1 cellular context compared by ENCODE assay signal in the genomic region with DNA sequence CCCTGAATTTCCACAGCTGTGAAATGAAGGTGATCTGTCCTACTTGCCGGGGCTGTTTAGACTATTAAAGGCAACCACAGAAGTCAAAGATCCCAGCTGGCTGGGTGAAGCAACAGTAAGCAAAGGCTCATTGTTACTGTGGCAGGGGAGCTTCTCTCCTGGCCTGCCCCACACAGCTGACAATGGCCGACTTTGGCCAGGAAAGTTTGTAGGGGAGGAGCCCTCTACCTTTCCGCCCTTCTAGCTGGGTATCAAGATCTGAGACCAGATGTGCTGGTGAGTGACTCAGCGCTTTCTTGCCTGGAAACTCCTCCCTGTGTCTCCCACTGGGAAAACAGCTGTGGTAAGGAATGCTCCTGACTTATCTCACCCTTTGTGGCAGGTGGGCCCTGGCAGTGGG.
TF ChIP-seq lines count a peak whose summit lies in the region.

No MANE protein-coding gene starts in this region.

TF ChIP-seq in HepG2, 621 proteins besides CTCF, POLR2A, EP300 and RAD21 (continued from another document and continues in another):
- TF ChIP-seq ZNF574 (CRISPR knock-in tag; IDR thresholded peaks at IDR 0.05) (peak; percentile 70), HMGXB4 (CRISPR knock-in tag; IDR thresholded peaks at IDR 0.05; ENCODE audit: borderline replicate concordance in 1 of 2, low read depth in 1 of 2) (peak in 1 of 2 experiments; percentile 69; a peak in 1 of 4 replicates), SOX13 (IDR thresholded peaks at IDR 0.05) (peak; percentile 95), SOX13 (CRISPR knock-in tag; conservative IDR thresholded peaks at IDR 0.05 in 1 of 2, IDR thresholded peaks at IDR 0.05 in 1 of 2) (peak in 1 of 2 experiments; percentile 99; a peak in 2 of 4 replicates), ZXDC (CRISPR knock-in tag; IDR thresholded peaks at IDR 0.05) (0 out of 2 replicates have a peak, but pooled peaks have one; percentile 27), PHF5A (CRISPR knock-in tag; IDR thresholded peaks at IDR 0.05; ENCODE audit: low read depth, unreplicated experiment) (no peak), SMYD3 (CRISPR knock-in tag; IDR thresholded peaks at IDR 0.05) (no peak; the same call in 1 of the 2 replicates), IRX3 (CRISPR knock-in tag; IDR thresholded peaks at IDR 0.05; ENCODE audit: borderline replicate concordance, low read depth) (no peak), ZNF891 (CRISPR knock-in tag; IDR thresholded peaks at IDR 0.05) (no peak), ZNF7 (CRISPR knock-in tag; IDR thresholded peaks at IDR 0.05) (no peak), LCORL (IDR thresholded peaks at IDR 0.05) (no peak), LCORL (CRISPR knock-in tag; IDR thresholded peaks at IDR 0.05) (peak; percentile 86), ZNF253 (CRISPR knock-in tag; IDR thresholded peaks at IDR 0.05; ENCODE audit: borderline replicate concordance) (no peak), MTF2 (CRISPR knock-in tag; IDR thresholded peaks at IDR 0.05; ENCODE audit: borderline replicate concordance) (0 out of 2 replicates have a peak, but pooled peaks have one; percentile 29), ZBTB7A (CRISPR knock-in tag; IDR thresholded peaks at IDR 0.05) (no peak), ZNF335 (CRISPR knock-in tag; IDR thresholded peaks at IDR 0.05) (0 out of 2 replicates have a peak, but pooled peaks have one; percentile 68), KAT7 (CRISPR knock-in tag; IDR thresholded peaks at IDR 0.05; ENCODE audit: borderline replicate concordance) (peak; percentile 60; the same call in 1 of the 2 replicates), ONECUT2 (CRISPR knock-in tag; IDR thresholded peaks at IDR 0.05) (no peak), ZNF101 (CRISPR knock-in tag; IDR thresholded peaks at IDR 0.05; ENCODE audit: borderline replicate concordance, low read depth) (no peak), BATF2 (CRISPR knock-in tag; IDR thresholded peaks at IDR 0.05) (no peak), ZNF569 (CRISPR knock-in tag; IDR thresholded peaks at IDR 0.05; ENCODE audit: borderline replicate concordance) (no peak), NFYB (CRISPR knock-in tag; IDR thresholded peaks at IDR 0.05) (no peak), ZNF768 (CRISPR knock-in tag; IDR thresholded peaks at IDR 0.05) (no peak), ARHGAP35 (CRISPR knock-in tag; IDR thresholded peaks at IDR 0.05; ENCODE audit: borderline replicate concordance) (no peak), LBX2 (CRISPR knock-in tag; IDR thresholded peaks at IDR 0.05; ENCODE audit: borderline replicate concordance) (no peak), ZNF501 (CRISPR knock-in tag; IDR thresholded peaks at IDR 0.05) (peak; percentile 26; the same call in 1 of the 2 replicates), RBFOX2 (IDR thresholded peaks at IDR 0.05; ENCODE audit: low read depth, low read length) (peak; percentile 45; the same call in 1 of the 2 replicates), CREB1 (IDR thresholded peaks at IDR 0.05) (no peak), CREB1 (CRISPR knock-in tag; IDR thresholded peaks at IDR 0.05) (no peak), BCL6 (CRISPR knock-in tag; IDR thresholded peaks at IDR 0.05) (peak; percentile 83), ZFP41 (CRISPR knock-in tag; IDR thresholded peaks at IDR 0.05; ENCODE audit: borderline replicate concordance) (no peak), CSRNP2 (CRISPR knock-in tag; conservative IDR thresholded peaks at IDR 0.05; ENCODE audit: low read depth) (no peak), TCF7L2 (IDR thresholded peaks at IDR 0.05; ENCODE audit: low read depth, low read length) (no peak)
- TF ChIP-seq, protein P1, sequence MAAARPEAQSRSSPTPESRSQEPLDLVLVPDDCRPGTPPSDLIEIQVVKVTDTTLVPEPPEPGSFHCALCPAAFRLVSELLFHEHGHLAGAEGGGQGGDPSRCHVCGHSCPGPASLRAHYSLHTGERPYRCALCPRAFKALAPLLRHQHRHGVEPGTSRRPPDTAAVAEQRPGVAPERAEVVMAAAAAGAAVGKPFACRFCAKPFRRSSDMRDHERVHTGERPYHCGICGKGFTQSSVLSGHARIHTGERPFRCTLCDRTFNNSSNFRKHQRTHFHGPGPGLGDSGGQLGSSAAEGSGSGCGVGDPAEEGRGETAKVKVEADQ (CRISPR knock-in tag; IDR thresholded peaks at IDR 0.05; ENCODE audit: borderline replicate concordance), result 0 out of 2 replicates have a peak, but pooled peaks have one; percentile 61
- TF ChIP-seq, protein P2, sequence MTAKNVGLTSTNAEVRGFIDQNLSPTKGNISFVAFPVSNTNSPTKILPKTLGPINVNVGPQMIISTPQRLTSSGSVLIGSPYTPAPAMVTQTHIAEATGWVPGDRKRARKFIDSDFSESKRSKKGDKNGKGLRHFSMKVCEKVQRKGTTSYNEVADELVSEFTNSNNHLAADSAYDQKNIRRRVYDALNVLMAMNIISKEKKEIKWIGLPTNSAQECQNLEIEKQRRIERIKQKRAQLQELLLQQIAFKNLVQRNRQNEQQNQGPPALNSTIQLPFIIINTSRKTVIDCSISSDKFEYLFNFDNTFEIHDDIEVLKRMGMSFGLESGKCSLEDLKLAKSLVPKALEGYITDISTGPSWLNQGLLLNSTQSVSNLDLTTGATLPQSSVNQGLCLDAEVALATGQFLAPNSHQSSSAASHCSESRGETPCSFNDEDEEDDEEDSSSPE (CRISPR knock-in tag; IDR thresholded peaks at IDR 0.05), result 0 out of 2 replicates have a peak, but pooled peaks have one; percentile 37
- TF ChIP-seq, protein P3, sequence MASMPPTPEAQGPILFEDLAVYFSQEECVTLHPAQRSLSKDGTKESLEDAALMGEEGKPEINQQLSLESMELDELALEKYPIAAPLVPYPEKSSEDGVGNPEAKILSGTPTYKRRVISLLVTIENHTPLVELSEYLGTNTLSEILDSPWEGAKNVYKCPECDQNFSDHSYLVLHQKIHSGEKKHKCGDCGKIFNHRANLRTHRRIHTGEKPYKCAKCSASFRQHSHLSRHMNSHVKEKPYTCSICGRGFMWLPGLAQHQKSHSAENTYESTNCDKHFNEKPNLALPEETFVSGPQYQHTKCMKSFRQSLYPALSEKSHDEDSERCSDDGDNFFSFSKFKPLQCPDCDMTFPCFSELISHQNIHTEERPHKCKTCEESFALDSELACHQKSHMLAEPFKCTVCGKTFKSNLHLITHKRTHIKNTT (CRISPR knock-in tag; IDR thresholded peaks at IDR 0.05), result no peak
- TF ChIP-seq, protein P4, sequence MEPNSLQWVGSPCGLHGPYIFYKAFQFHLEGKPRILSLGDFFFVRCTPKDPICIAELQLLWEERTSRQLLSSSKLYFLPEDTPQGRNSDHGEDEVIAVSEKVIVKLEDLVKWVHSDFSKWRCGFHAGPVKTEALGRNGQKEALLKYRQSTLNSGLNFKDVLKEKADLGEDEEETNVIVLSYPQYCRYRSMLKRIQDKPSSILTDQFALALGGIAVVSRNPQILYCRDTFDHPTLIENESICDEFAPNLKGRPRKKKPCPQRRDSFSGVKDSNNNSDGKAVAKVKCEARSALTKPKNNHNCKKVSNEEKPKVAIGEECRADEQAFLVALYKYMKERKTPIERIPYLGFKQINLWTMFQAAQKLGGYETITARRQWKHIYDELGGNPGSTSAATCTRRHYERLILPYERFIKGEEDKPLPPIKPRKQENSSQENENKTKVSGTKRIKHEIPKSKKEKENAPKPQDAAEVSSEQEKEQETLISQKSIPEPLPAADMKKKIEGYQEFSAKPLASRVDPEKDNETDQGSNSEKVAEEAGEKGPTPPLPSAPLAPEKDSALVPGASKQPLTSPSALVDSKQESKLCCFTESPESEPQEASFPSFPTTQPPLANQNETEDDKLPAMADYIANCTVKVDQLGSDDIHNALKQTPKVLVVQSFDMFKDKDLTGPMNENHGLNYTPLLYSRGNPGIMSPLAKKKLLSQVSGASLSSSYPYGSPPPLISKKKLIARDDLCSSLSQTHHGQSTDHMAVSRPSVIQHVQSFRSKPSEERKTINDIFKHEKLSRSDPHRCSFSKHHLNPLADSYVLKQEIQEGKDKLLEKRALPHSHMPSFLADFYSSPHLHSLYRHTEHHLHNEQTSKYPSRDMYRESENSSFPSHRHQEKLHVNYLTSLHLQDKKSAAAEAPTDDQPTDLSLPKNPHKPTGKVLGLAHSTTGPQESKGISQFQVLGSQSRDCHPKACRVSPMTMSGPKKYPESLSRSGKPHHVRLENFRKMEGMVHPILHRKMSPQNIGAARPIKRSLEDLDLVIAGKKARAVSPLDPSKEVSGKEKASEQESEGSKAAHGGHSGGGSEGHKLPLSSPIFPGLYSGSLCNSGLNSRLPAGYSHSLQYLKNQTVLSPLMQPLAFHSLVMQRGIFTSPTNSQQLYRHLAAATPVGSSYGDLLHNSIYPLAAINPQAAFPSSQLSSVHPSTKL (CRISPR knock-in tag; IDR thresholded peaks at IDR 0.05), result peak; percentile 95
- TF ChIP-seq, protein P5, sequence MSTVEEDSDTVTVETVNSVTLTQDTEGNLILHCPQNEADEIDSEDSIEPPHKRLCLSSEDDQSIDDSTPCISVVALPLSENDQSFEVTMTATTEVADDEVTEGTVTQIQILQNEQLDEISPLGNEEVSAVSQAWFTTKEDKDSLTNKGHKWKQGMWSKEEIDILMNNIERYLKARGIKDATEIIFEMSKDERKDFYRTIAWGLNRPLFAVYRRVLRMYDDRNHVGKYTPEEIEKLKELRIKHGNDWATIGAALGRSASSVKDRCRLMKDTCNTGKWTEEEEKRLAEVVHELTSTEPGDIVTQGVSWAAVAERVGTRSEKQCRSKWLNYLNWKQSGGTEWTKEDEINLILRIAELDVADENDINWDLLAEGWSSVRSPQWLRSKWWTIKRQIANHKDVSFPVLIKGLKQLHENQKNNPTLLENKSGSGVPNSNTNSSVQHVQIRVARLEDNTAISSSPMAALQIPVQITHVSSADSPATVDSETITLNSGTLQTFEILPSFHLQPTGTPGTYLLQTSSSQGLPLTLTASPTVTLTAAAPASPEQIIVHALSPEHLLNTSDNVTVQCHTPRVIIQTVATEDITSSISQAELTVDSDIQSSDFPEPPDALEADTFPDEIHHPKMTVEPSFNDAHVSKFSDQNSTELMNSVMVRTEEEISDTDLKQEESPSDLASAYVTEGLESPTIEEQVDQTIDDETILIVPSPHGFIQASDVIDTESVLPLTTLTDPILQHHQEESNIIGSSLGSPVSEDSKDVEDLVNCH (CRISPR knock-in tag; IDR thresholded peaks at IDR 0.05), result no peak
